8 cellular contexts compared by ENCODE assay signal in the genomic region with DNA sequence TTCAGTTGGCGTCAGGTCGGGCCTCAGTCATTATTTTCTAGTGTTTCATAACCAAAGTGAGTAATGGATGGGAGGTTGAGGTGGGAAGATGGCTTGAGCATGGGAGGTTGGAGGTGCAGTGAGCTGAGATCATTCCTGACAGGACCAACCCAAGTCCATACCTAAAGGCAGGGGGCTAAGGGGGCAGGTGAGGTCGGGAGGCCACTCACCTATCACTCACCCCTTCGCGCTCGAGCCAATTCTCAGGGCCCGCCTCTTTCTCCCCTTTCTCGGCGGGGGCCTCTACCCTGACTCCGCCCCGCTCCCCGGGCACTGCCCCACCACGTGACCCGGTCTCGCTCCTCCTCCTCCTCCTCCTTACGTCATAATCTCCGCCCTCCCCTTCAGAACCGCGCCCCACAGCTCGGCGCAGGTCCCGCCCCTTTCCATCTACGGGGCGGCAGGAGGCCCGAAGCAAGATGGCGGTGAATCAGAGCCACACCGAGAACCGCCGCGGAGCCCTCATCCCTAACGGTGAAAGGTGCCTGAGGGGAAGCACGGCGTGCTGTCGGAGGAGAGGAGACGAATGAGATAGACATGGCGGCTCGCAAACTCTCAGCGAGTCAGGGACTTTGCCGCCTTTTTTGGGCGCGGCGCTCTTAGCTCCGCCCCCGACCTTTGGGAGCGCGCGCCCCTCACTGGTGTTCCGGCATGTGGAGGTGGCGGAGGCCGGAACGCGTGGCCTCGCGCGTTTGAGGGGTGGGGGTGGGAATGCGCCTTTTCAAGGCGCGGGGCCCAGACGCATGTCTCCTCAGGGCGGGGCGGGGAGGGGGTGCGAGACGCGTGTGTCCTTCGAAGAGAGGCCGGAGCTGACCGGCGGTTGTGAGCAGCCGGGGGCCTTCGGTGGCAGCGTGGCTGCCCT. TPM values are rescaled to one million over a fixed set of nuclear protein-coding genes. Genes with fewer than 3 reads are reported as not detected.
DNase-seq lines count a peak whose midpoint lies in the region; FAIRE-seq and TF ChIP-seq lines count a peak whose summit lies in the region.

A gene with protein sequence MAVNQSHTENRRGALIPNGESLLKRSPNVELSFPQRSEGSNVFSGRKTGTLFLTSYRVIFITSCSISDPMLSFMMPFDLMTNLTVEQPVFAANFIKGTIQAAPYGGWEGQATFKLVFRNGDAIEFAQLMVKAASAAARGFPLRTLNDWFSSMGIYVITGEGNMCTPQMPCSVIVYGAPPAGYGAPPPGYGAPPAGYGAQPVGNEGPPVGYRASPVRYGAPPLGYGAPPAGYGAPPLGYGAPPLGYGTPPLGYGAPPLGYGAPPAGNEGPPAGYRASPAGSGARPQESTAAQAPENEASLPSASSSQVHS (plus strand): TSS at position 428 of the 901 bp plus-strand sequence. CDS start 31 bp downstream, at position 459.

- no peaks in the 10 kb centered on the region for H3K79me1 ChIP-seq in H1 (ENCODE audit: low read depth, low read length)

- 96% methylated on average over 46 of the region's 71 CpGs; no CpG with 5 or more reads in 1 of the 2 experiments for WGBS in H1 (ENCODE audit: extremely low coverage in 1 of 2, insufficient coverage in 1 of 2, insufficient read length in 1 of 2, insufficient replicate concordance in 2 of 2, low coverage in 1 of 2, low lambda C conversion rate in 2 of 2, missing lambda C conversion rate in 1 of 2), 2 experiments

- no peaks in the 10 kb centered on the region for H3K79me2 ChIP-seq in H1 (ENCODE audit: control insufficient read depth in 1 of 2, insufficient read depth in 2 of 2, low read length in 2 of 2)

- H3K14ac ChIP-seq in H1 (ENCODE audit: insufficient read length), result no peak within 1 kb of the TSS

- CTCF ChIA-PET in Calu3 (lab: Charles Lee) (interaction anchor here (0.6 to 0.8 kb wide), 4 partner anchors 9 to 226 kb away, joined by 4 to 7 read pairs (median 6); no protein-coding TSS in a partner anchor), HEK293T (lab: Yijun Ruan, JAX) (no interaction called here), H1 (lab: Charles Lee; ENCODE audit: partially characterized antibody) (interaction anchor here (0.6 to 1.8 kb wide), 2 partner anchors 76 to 92 kb away, joined by 3 to 4 read pairs; partner anchors contain the start of gene NDUFA6)

- H3K4me3 ChIP-seq in H1 (ENCODE audit: extremely low read depth in 1 of 4, insufficient read depth in 2 of 4, low read depth in 3 of 4, low read length in 4 of 4) (no peak within 1 kb of the TSS), mucosa of stomach (ENCODE audit: low read length) (peak within 1 kb of the TSS; percentile 12)

- no peak within 1 kb of the TSS for H2BK120ac ChIP-seq in H1 (replicated peaks; ENCODE audit: low read depth, low read length)

- peaks cover 4% of the 10 kb centered on the region for H3K9me3 Mint-ChIP-seq in Calu3 (ENCODE audit: low read depth, unreplicated experiment)

- H3K36me3 ChIP-seq in H1 (ENCODE audit: control insufficient read depth in 2 of 4, insufficient read depth in 4 of 4, low read length in 3 of 4), result peaks cover 6 to 25% (median 17%) of the 10 kb centered on the region in 4 experiments; a peak in 5 of 8 replicates
- H3K36me3 ChIP-seq in mucosa of stomach (ENCODE audit: control insufficient read depth, insufficient read depth, low read length), result no peaks in the 10 kb centered on the region

- no peak within 1 kb of the TSS for H3K18ac ChIP-seq in H1 (ENCODE audit: extremely low read depth, low read length)

- no peak within 1 kb of the TSS for H2BK12ac ChIP-seq in H1 (ENCODE audit: low read depth, low read length)

- peaks cover 34% of the 10 kb centered on the region for H3K36me3 Mint-ChIP-seq in Calu3 (ENCODE audit: insufficient read depth, unreplicated experiment)

- H3K4me2 ChIP-seq in H1 (ENCODE audit: insufficient read depth in 1 of 2, low read depth in 2 of 2, low read length in 2 of 2), result no peak within 1 kb of the TSS

- H3K23me2 ChIP-seq in H1 (ENCODE audit: low read depth, low read length), result no peaks in the 10 kb centered on the region

- H4K5ac ChIP-seq in H1 (ENCODE audit: insufficient read length, low read depth, low read length), result no peak within 1 kb of the TSS

- H4K8ac ChIP-seq in H1 (ENCODE audit: extremely low read depth, insufficient read depth, low read length), result no peak within 1 kb of the TSS

- no peak within 1 kb of the TSS for H2BK5ac ChIP-seq in H1 (ENCODE audit: low read depth, low read length)

- no peak within 1 kb of the TSS for H4K91ac ChIP-seq in H1 (replicated peaks; ENCODE audit: insufficient read length, low read length)

- DNase-seq in Calu3 (peak; percentile 93), HEK293T (ENCODE audit: extremely low spot score) (peak; percentile 3), NCI-H1930 (lab: John Stamatoyannopoulos, UW) (peak; percentile 29 to 50), H1 (ENCODE audit: low read depth in 1 of 2, low spot score in 2 of 2) (no peak), KBM-7 (no peak)
- DNase-seq in activated CD8-positive, alpha-beta memory T cell treated with anti-CD3 and anti-CD28 coated beads for 48 hours (ENCODE audit: low read depth in 2 of 3, low spot score in 2 of 3), result peak; percentile 47 to 64 (median 57)
- peak; percentile 71 to 85 for DNase-seq in stimulated activated CD8-positive, alpha-beta memory T cell treated with anti-CD3 and anti-CD28 coated beads, Interleukin-7, amount 100 ng/mL, for 1 hour (ENCODE audit: low read depth in 2 of 2)

- no peak within 1 kb of the TSS for H3K23ac ChIP-seq in H1 (ENCODE audit: insufficient read length)

- TF ChIP-seq EP300 in H1 (IDR thresholded peaks at IDR 0.05; ENCODE audit: borderline replicate concordance in 1 of 2, low read depth in 2 of 2, low read length in 2 of 2), result no peak

- H3K4me1 Mint-ChIP-seq in Calu3 (ENCODE audit: low read depth, unreplicated experiment), result peaks cover 10% of the 10 kb centered on the region

- H2AFZ ChIP-seq in H1 (ENCODE audit: low read length), result no peak within 1 kb of the TSS

- H3K56ac ChIP-seq in H1 (replicated peaks; ENCODE audit: insufficient read length, low read depth, low read length), result no peak within 1 kb of the TSS

- TF ChIP-seq CTCF in Calu3 (IDR thresholded peaks at IDR 0.05; ENCODE audit: unreplicated experiment) (no peak), H1 (IDR thresholded peaks at IDR 0.05; ENCODE audit: control extremely low read depth in 1 of 3, insufficient read depth in 1 of 3, low read depth in 1 of 3, low read length in 3 of 3) (no peak)

- no peak for TF ChIP-seq POLR2A in H1 (IDR thresholded peaks at IDR 0.05; ENCODE audit: control extremely low read depth in 1 of 2, low read depth in 2 of 2, low read length in 2 of 2)

- in situ Hi-C loops in KBM-7 (cut with MboI; ENCODE audit: low pct_unique_long_range_greater_than_20kb, low sequenced_read_pairs), result no loop called here

- no peaks in the 10 kb centered on the region; a peak in 1 of 7 replicates for H3K27me3 ChIP-seq in H1 (replicated peaks in 1 of 4; ENCODE audit: control insufficient read depth in 3 of 4, extremely low read depth in 1 of 4, insufficient read depth in 3 of 4, low read length in 3 of 4)
- no peaks in the 10 kb centered on the region for H3K27me3 ChIP-seq in mucosa of stomach (ENCODE audit: control insufficient read depth, insufficient read depth, low read length)

- H2AK5ac ChIP-seq in H1 (ENCODE audit: low read depth, low read length), result 0 out of 2 replicates have a peak within 1 kb of the TSS, but pooled peaks have one; percentile 33

- peaks cover 49% of the 10 kb centered on the region for H3K27me3 Mint-ChIP-seq in Calu3 (ENCODE audit: unreplicated experiment)

- no TSS peak for BruUV-seq in Calu3 (replicated peaks; lab: Mats Ljungman, UMichigan)

- H3K27ac ChIP-seq in H1 (ENCODE audit: low read depth, low read length), result no peak within 1 kb of the TSS

- peak within 1 kb of the TSS; percentile 95 for H3K27ac Mint-ChIP-seq in Calu3 (ENCODE audit: unreplicated experiment)

- TF ChIP-seq RAD21 in H1 (IDR thresholded peaks at IDR 0.05 in 1 of 2, conservative IDR thresholded peaks at IDR 0.05 in 1 of 2; ENCODE audit: low read depth in 2 of 2, low read length in 2 of 2), result no peak

- H3K9me3 ChIP-seq in H1 (ENCODE audit: insufficient read depth in 2 of 2, low read depth in 1 of 2, low read length in 1 of 2) (peaks cover 0 to 4% of the 10 kb centered on the region in 2 experiments; a peak in 1 of 4 replicates), mucosa of stomach (ENCODE audit: control insufficient read depth, low read length) (no peaks in the 10 kb centered on the region)

- POLR2A ChIA-PET in HEK293T (lab: Yijun Ruan, JAX), result no interaction called here
- POLR2A ChIA-PET in H1 (lab: Charles Lee; ENCODE audit: partially characterized antibody), result no interaction called here

- intact Hi-C loops in Calu3 (cut with micrococcal nuclease; ENCODE audit: unreplicated experiment), result no loop called here

- no peaks in the 10 kb centered on the region for H4K20me1 ChIP-seq in H1 (replicated peaks in 1 of 2; ENCODE audit: control insufficient read depth in 1 of 2, insufficient read depth in 2 of 2, low read length in 2 of 2)

- H3K4ac ChIP-seq in H1 (replicated peaks; ENCODE audit: insufficient read length, low read depth, low read length), result no peak within 1 kb of the TSS

- H3K9ac ChIP-seq in H1 (replicated peaks in 1 of 4; ENCODE audit: extremely low read depth in 1 of 4, low read depth in 3 of 4, low read length in 3 of 4), result no peak within 1 kb of the TSS
- H3K9ac ChIP-seq in mucosa of stomach (ENCODE audit: low read length), result peak within 1 kb of the TSS; percentile 46

- H2BK20ac ChIP-seq in H1 (ENCODE audit: low read length), result no peak within 1 kb of the TSS

- H3K4me1 ChIP-seq in H1 (replicated peaks in 1 of 4; ENCODE audit: control insufficient read depth in 3 of 4, insufficient read depth in 4 of 4, low read length in 3 of 4) (0 out of 7 replicates have a peak, but pooled peaks cover 0 to 2% (median 0%) of the 10 kb centered on the region in 4 experiments), mucosa of stomach (ENCODE audit: control insufficient read depth, insufficient read depth, low read length) (no peaks in the 10 kb centered on the region)

- no peak for FAIRE-seq in H1 (lab: Jason Lieb, UNC)

- peak within 1 kb of the TSS; percentile 91 for H3K4me3 Mint-ChIP-seq in Calu3 (ENCODE audit: low read depth, unreplicated experiment)

- H2BK15ac ChIP-seq in H1 (ENCODE audit: low read length), result no peak within 1 kb of the TSS

TF ChIP-seq in HEK293T, 16 proteins besides CTCF, POLR2A, EP300 and RAD21 (continues in another document):
- no peak for TF ChIP-seq FOXK2 (IDR thresholded peaks at IDR 0.05)

TF ChIP-seq in H1, 55 proteins besides CTCF, POLR2A, EP300 and RAD21 (continues in another document):
- no peak for TF ChIP-seq MAFK (IDR thresholded peaks at IDR 0.05; ENCODE audit: low read depth, low read length)

RNA-seq across cellular contexts. Expression of the gene that starts here (rescaled TPM):
- total RNA-seq in Calu3 (2022), result 2.8 and 3.7 TPM in 2 replicates
- not detected in 2 replicates for total RNA-seq in H1 (2021; fragmentation: NEBNext Ultra II Directional; extraction: Animal tissue kit (Norgen Biotek cat#: 25700))
- not detected in 2 replicates for polyA plus RNA-seq in H1 (2011; rRNA removed)
- not detected for polyA plus RNA-seq in H1 (2011; cell fraction: cytosol; rRNA removed)
- polyA plus RNA-seq in H1 (2011; cell fraction: nucleus; rRNA removed), result not detected
- not detected in 4 replicates for polyA plus RNA-seq in H1 (2012, experiment 1 of 2)
- polyA plus RNA-seq in H1 (2012, experiment 2 of 2), result not detected
- not detected for polyA plus RNA-seq in H1 (2013, experiment 1 of 2)
- polyA plus RNA-seq in H1 (2013, experiment 2 of 2), result not detected
- not detected in 2 replicates for polyA minus RNA-seq in H1 (2011; rRNA and poly(A)+ RNA removed)
- polyA minus RNA-seq in H1 (2011; cell fraction: cytosol; rRNA and poly(A)+ RNA removed), result not detected
- polyA minus RNA-seq in H1 (2011; cell fraction: nucleus; rRNA and poly(A)+ RNA removed), result not detected

Comparison
In these comparisons a context has a peak if more than half of its experiments do, and no peak if none do; other contexts are left out.
1. DNase-seq: peak in Calu3 (single experiment), HEK293T (single experiment), NCI-H1930 (2 of 2), activated CD8-positive, alpha-beta memory T cell treated with anti-CD3 and anti-CD28 coated beads for 48 hours (3 of 3) and stimulated activated CD8-positive, alpha-beta memory T cell treated with anti-CD3 and anti-CD28 coated beads, Interleukin-7, amount 100 ng/mL, for 1 hour (2 of 2); none in H1 (0 of 2) and KBM-7 (single experiment).